Comparison of ENCODE assay signal across 14 cellular contexts in genomic region chr1:90201467-90202358, GRCh38.
DNase-seq lines count a peak whose midpoint lies in the region; ATAC-seq, FAIRE-seq and TF ChIP-seq lines count a peak whose summit lies in the region.
"Had no signal": no experiment of that assay in that cellular context is flagged by ENCODE, and none has a peak within 500 bp of the region (broad histone marks: within the 10 kb centered on the region; RNA-seq: fewer than 3 reads in every experiment).

No MANE protein-coding gene starts in this region.

- H3K79me2 ChIP-seq in astrocyte (ENCODE audit: insufficient read depth, low read length): no peaks in the 10 kb centered on the region

- H3K36me3 Mint-ChIP-seq in MCF 10A (ENCODE audit: insufficient read depth, unreplicated experiment): no peaks in the 10 kb centered on the region
- H3K36me3 Mint-ChIP-seq in astrocyte (ENCODE audit: low read depth, unreplicated experiment): no peaks in the 10 kb centered on the region

- H3K36me3 ChIP-seq in breast epithelium (no peaks in the 10 kb centered on the region), astrocyte (ENCODE audit: insufficient read depth, low read length) (no peaks in the 10 kb centered on the region), upper lobe of right lung (no peaks in the 10 kb centered on the region)
- H3K36me3 ChIP-seq: adrenal gland had no signal

- POLR2A ChIA-PET in MCF 10A (lab: Yijun Ruan, JAX): interaction anchor here (1.5 kb wide), 1 partner anchor 10 kb away, joined by 4 read pairs; no protein-coding TSS in a partner anchor

- no TSS peak for BruUV-seq in MCF 10A (replicated peaks; lab: Mats Ljungman, UMichigan)

- H3K27ac Mint-ChIP-seq in MCF 10A (ENCODE audit: low read depth, unreplicated experiment) (peak overlapping the region; percentile 70), astrocyte (ENCODE audit: unreplicated experiment) (no peak overlapping the region)

- peaks cover 8% of the 10 kb centered on the region for H3K4me1 Mint-ChIP-seq in MCF 10A (ENCODE audit: insufficient read depth, unreplicated experiment)
- peaks cover 7% of the 10 kb centered on the region for H3K4me1 Mint-ChIP-seq in astrocyte (ENCODE audit: low read depth, unreplicated experiment)

- H3K27me3 ChIP-seq in breast epithelium: no peaks in the 10 kb centered on the region
- no peaks in the 10 kb centered on the region for H3K27me3 ChIP-seq in astrocyte (ENCODE audit: insufficient read depth, low read length)
- H3K27me3 ChIP-seq in upper lobe of right lung: no peaks in the 10 kb centered on the region

- CTCF ChIA-PET in MCF 10A (lab: Yijun Ruan, JAX): no interaction called here

- TF ChIP-seq CTCF in MCF 10A (IDR thresholded peaks at IDR 0.05; ENCODE audit: unreplicated experiment) (no peak), breast epithelium (IDR thresholded peaks at IDR 0.05) (no peak), astrocyte (IDR thresholded peaks at IDR 0.05; ENCODE audit: insufficient read depth, low read depth, low read length) (no peak), upper lobe of right lung (IDR thresholded peaks at IDR 0.05) (no peak)

- H3K27ac ChIP-seq in breast epithelium (no peak overlapping the region), astrocyte (ENCODE audit: low read depth, low read length) (no peak overlapping the region), upper lobe of right lung (no peak overlapping the region)
- H3K27ac ChIP-seq: adrenal gland had no signal

- ATAC-seq in upper lobe of right lung: peak; percentile 47
- ATAC-seq in GM21447 (IDR thresholded peaks at IDR 0.05; ENCODE audit: unreplicated experiment): no peak
- ATAC-seq: activated CD4-positive, CD25-positive, alpha-beta regulatory T cell treated with anti-CD3 and anti-CD28 coated beads, Interleukin-2, amount 50 U/mL, for 24 hours had no signal

- no peak overlapping the region for H2AFZ ChIP-seq in astrocyte (ENCODE audit: low read depth, low read length)

- no peak overlapping the region for H3K4me3 ChIP-seq in breast epithelium
- no peak overlapping the region for H3K4me3 ChIP-seq in astrocyte (ENCODE audit: insufficient read depth, low read depth, low read length)
- no peak overlapping the region for H3K4me3 ChIP-seq in upper lobe of right lung
- H3K4me3 ChIP-seq: adrenal gland had no signal

- FAIRE-seq in astrocyte (lab: Jason Lieb, UNC): no peak
- FAIRE-seq: islet of Langerhans had no signal

- no peaks in the 10 kb centered on the region for H3K27me3 Mint-ChIP-seq in MCF 10A (ENCODE audit: insufficient read depth, unreplicated experiment)
- H3K27me3 Mint-ChIP-seq in astrocyte (ENCODE audit: low read depth, unreplicated experiment): peaks cover 6% of the 10 kb centered on the region

- no peaks in the 10 kb centered on the region for H3K9me3 ChIP-seq in breast epithelium
- H3K9me3 ChIP-seq in astrocyte (ENCODE audit: insufficient read depth, low read depth, low read length): no peaks in the 10 kb centered on the region
- H3K9me3 ChIP-seq in upper lobe of right lung: no peaks in the 10 kb centered on the region
- H3K9me3 ChIP-seq: adrenal gland had no signal

- H3K9me3 Mint-ChIP-seq in MCF 10A (ENCODE audit: unreplicated experiment) (no peaks in the 10 kb centered on the region), astrocyte (ENCODE audit: unreplicated experiment) (no peaks in the 10 kb centered on the region)

- H3K4me1 ChIP-seq in breast epithelium (no peaks in the 10 kb centered on the region), astrocyte (ENCODE audit: insufficient read depth, low read length) (no peaks in the 10 kb centered on the region), upper lobe of right lung (no peaks in the 10 kb centered on the region)
- H3K4me1 ChIP-seq: adrenal gland had no signal

- intact Hi-C loops in MCF 10A (cut with micrococcal nuclease): no loop called here
- intact Hi-C loops in breast epithelium (cut with DNase I; ENCODE audit: low total_unique reads): no loop called here
- intact Hi-C loops in upper lobe of right lung (cut with DNase I): no loop called here

- DNase-seq in MCF 10A (ENCODE audit: unreplicated experiment) (peak; percentile 47), breast epithelium (ENCODE audit: low spot score in 2 of 2) (no peak), astrocyte (ENCODE audit: low read depth) (peak; percentile 22), iris pigment epithelial cell (ENCODE audit: low read depth) (peak; percentile 66), upper lobe of right lung (no peak), NCI-H146 treated with DMSO at 0.1 percent for 48 hours (lab: John Stamatoyannopoulos, UW; ENCODE audit: unreplicated experiment) (no peak), AML-193 (lab: John Stamatoyannopoulos, UW) (no peak)
- DNase-seq: activated T-cell treated with anti-CD3 and anti-CD28 coated beads, Interleukin-2, amount 50 U/mL, for 1 hour; adrenal gland; H7; stimulated activated CD4-positive, alpha-beta T cell treated with anti-CD3 and anti-CD28 coated beads, Interleukin-2, amount 100 ng/mL, for 24 hours had no signal

- no peak overlapping the region for H3K9ac ChIP-seq in astrocyte (ENCODE audit: low read length)

- peak overlapping the region; percentile 45 for H3K4me3 Mint-ChIP-seq in MCF 10A (ENCODE audit: unreplicated experiment)
- no peak overlapping the region for H3K4me3 Mint-ChIP-seq in astrocyte (ENCODE audit: unreplicated experiment)

- no peaks in the 10 kb centered on the region for H4K20me1 ChIP-seq in astrocyte (ENCODE audit: insufficient read depth, low read length)

- H3K4me2 ChIP-seq in astrocyte (ENCODE audit: low read length): peak overlapping the region; percentile 53

- no peak for TF ChIP-seq POLR2A in breast epithelium (IDR thresholded peaks at IDR 0.05)

Comparison
In these comparisons a context has a peak if more than half of its experiments do, and no peak if none do; other contexts are left out.
1. DNase-seq: peak in MCF 10A (single experiment), astrocyte (single experiment) and iris pigment epithelial cell (single experiment); none in breast epithelium (0 of 2), upper lobe of right lung (single experiment), NCI-H146 treated with DMSO at 0.1 percent for 48 hours (single experiment) and AML-193 (0 of 2).